1 cellular context compared by ENCODE assay signal in genomic region chr16:86117235-86117634, GRCh38.
TF ChIP-seq lines count a peak whose summit lies in the region.

No MANE protein-coding gene starts in this region.

TF ChIP-seq in H1, 55 proteins besides CTCF, POLR2A, EP300 and RAD21 (continued from another document):
- TF ChIP-seq ZNF274 (IDR thresholded peaks at IDR 0.05; ENCODE audit: borderline replicate concordance, extremely low read depth, low read length) = no peak
- no peak for TF ChIP-seq CBX8 (IDR thresholded peaks at IDR 0.05; ENCODE audit: borderline replicate concordance, low read depth, low read length)
- TF ChIP-seq MAFK (IDR thresholded peaks at IDR 0.05; ENCODE audit: low read depth, low read length) = no peak
- TF ChIP-seq RXRA (IDR thresholded peaks at IDR 0.05; ENCODE audit: insufficient read depth, low read depth, low read length) = no peak
- no peak for TF ChIP-seq SP1 (IDR thresholded peaks at IDR 0.05; ENCODE audit: low read depth, low read length)
- no peak for TF ChIP-seq TAF1 (IDR thresholded peaks at IDR 0.05; ENCODE audit: low read depth, low read length)
- no peak for TF ChIP-seq SRF (IDR thresholded peaks at IDR 0.05; ENCODE audit: low read depth, low read length)
